ENCODE assay signal across 8 cellular contexts in the genomic region with DNA sequence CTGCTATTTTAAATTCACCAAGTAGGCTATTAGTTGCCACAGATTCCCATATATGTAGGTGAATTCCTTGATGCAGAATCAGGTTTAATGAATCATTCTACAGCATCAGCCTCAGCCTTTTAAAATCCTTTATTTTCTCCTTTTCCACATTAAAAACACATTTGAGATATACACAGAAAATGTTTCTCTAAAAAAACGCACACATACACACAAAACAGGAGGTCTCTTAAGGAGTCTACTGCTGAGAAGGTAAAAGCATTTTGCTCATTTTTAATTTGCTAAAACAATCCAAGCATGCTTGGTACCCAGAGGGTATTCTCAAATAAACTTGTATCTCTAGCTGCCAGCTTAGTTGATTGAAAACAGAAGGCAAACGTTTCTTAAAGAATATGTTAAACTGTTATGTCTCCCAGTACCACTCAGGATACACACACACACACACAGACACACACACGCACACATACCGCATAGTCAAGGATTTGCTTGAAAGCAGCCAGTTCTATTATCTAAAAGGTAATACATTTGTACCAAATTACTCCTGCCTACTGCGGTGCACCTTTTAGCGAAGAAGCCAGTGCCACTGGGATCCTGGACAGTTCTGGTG.
DNase-seq lines count a peak whose midpoint lies in the region; ATAC-seq and TF ChIP-seq lines count a peak whose summit lies in the region.

No MANE protein-coding gene starts in this region.

- H3K36me3 Mint-ChIP-seq in endothelial cell (ENCODE audit: low read depth, unreplicated experiment) (peaks cover 5% of the 10 kb centered on the region), nephron progenitor cell (ENCODE audit: low read depth) (no peaks in the 10 kb centered on the region)

- TF ChIP-seq CTCF in endothelial cell (IDR thresholded peaks at IDR 0.05; ENCODE audit: unreplicated experiment), result no peak
- TF ChIP-seq CTCF in nephron progenitor cell (IDR thresholded peaks at IDR 0.05), result no peak

- H3K4me3 Mint-ChIP-seq in endothelial cell (ENCODE audit: unreplicated experiment) (peak overlapping the region; percentile 84), nephron progenitor cell (peak overlapping the region; percentile 82)

- ATAC-seq in HG03432 (IDR thresholded peaks at IDR 0.05; ENCODE audit: unreplicated experiment) (no peak), HG03354 (IDR thresholded peaks at IDR 0.05; ENCODE audit: poor library complexity, severe bottlenecking, unreplicated experiment) (no peak)

- in situ Hi-C loops in ACHN (cut with HindIII; ENCODE audit: low pct_ligation_motif_present, low pct_unique_long_range_greater_than_20kb, low sequenced_read_pairs), result no loop called here

- H3K9me3 Mint-ChIP-seq in endothelial cell (ENCODE audit: unreplicated experiment) (no peaks in the 10 kb centered on the region), nephron progenitor cell (no peaks in the 10 kb centered on the region)

- H3K27ac Mint-ChIP-seq in endothelial cell (ENCODE audit: unreplicated experiment) (no peak overlapping the region), nephron progenitor cell (no peak overlapping the region)

- DNase-seq in ACHN (peak; percentile 14), NCI-H526 (lab: John Stamatoyannopoulos, UW) (peak; percentile 29 to 61), endothelial cell (ENCODE audit: low spot score) (no peak), nephron progenitor cell (no peak), NOMO-1 treated with DMSO at 0.1 percent for 48 hours (lab: John Stamatoyannopoulos, UW; ENCODE audit: unreplicated experiment) (no peak), middle frontal gyrus (ENCODE audit: extremely low spot score, low spot score) (no peak)

- H3K27me3 Mint-ChIP-seq in endothelial cell (ENCODE audit: unreplicated experiment), result peaks cover 8% of the 10 kb centered on the region
- peaks cover 47% of the 10 kb centered on the region for H3K27me3 Mint-ChIP-seq in nephron progenitor cell (ENCODE audit: low read depth, poor library complexity)

- peaks cover 23% of the 10 kb centered on the region for H3K4me1 Mint-ChIP-seq in endothelial cell (ENCODE audit: unreplicated experiment)
- peaks cover 45% of the 10 kb centered on the region for H3K4me1 Mint-ChIP-seq in nephron progenitor cell

Comparison
In these comparisons a context has a peak if more than half of its experiments do, and no peak if none do; other contexts are left out.
1. DNase-seq: peak in ACHN (single experiment) and NCI-H526 (2 of 2); none in endothelial cell (single experiment), nephron progenitor cell (single experiment), NOMO-1 treated with DMSO at 0.1 percent for 48 hours (single experiment) and middle frontal gyrus (single experiment).